ENCODE assay signal across 32 cellular contexts in the genomic region with DNA sequence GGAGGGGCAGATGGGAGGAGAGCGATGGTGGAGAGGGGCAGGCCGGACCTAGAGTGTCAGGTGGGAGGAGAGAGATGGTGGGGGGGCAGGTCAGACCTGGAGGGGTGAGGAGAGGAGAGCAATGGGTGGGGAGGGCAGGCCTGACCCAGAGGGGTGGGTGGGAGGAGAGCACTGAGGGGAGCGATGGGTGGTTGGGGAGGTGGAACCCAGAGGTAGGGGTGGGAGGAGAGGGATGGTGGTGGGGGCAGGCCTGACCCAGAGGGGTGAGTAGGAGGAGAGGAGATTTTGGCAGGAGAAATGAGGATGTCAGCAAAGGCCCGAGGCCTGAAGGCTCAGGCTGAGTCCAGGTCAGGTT.
"Had no signal": no experiment of that assay in that cellular context is flagged by ENCODE, and none has a peak within 500 bp of the region (broad histone marks: within the 10 kb centered on the region; RNA-seq: fewer than 3 reads in every experiment).

No MANE protein-coding gene starts in this region.

- H3K4me3 ChIP-seq: ascending aorta, cardiac muscle cell, Peyer's patch had no signal

- H3K9me3 Mint-ChIP-seq: activated B cell treated with CpG ODN at 0.5 μM for 24 hours; activated CD4-positive, alpha-beta T cell treated with anti-CD3 and anti-CD28 coated beads, Interleukin-2, amount 10 ng/mL, durations not matched to agents 24 days and 14 days; activated CD8-positive, alpha-beta T cell treated with anti-CD3 and anti-CD28 coated beads for 36 hours; activated naive CD4-positive, alpha-beta T cell treated with anti-CD3 and anti-CD28 coated beads for 36 hours; activated naive CD4-positive, alpha-beta T cell treated with anti-CD3 and anti-CD28 coated beads, Interleukin-2, amount 50 U/mL, for 72 hours; activated T-cell treated with anti-CD3 and anti-CD28 coated beads, Interleukin-2, amount 50 U/mL, for 24 hours had no signal

- H3K4me1 ChIP-seq: ascending aorta, Peyer's patch had no signal

- H3K27me3 ChIP-seq: ascending aorta, cardiac muscle cell, Peyer's patch had no signal

- H3K27ac Mint-ChIP-seq: activated B cell treated with CpG ODN at 0.5 μM for 24 hours; activated CD4-positive, alpha-beta T cell treated with anti-CD3 and anti-CD28 coated beads, Interleukin-2, amount 10 ng/mL, durations not matched to agents 24 days and 14 days; activated CD8-positive, alpha-beta T cell treated with anti-CD3 and anti-CD28 coated beads for 36 hours; activated naive CD4-positive, alpha-beta T cell treated with anti-CD3 and anti-CD28 coated beads for 36 hours; activated naive CD4-positive, alpha-beta T cell treated with anti-CD3 and anti-CD28 coated beads, Interleukin-2, amount 50 U/mL, for 72 hours; activated T-cell treated with anti-CD3 and anti-CD28 coated beads, Interleukin-2, amount 50 U/mL, for 24 hours had no signal

- H3K4me1 Mint-ChIP-seq: activated B cell treated with CpG ODN at 0.5 μM for 24 hours; activated CD4-positive, alpha-beta T cell treated with anti-CD3 and anti-CD28 coated beads, Interleukin-2, amount 10 ng/mL, durations not matched to agents 24 days and 14 days had no signal

- H3K36me3 Mint-ChIP-seq: activated naive CD4-positive, alpha-beta T cell treated with anti-CD3 and anti-CD28 coated beads, Interleukin-2, amount 50 U/mL, for 72 hours had no signal

- H3K4me3 Mint-ChIP-seq: activated B cell treated with CpG ODN at 0.5 μM for 24 hours; activated CD4-positive, alpha-beta T cell treated with anti-CD3 and anti-CD28 coated beads, Interleukin-2, amount 10 ng/mL, durations not matched to agents 24 days and 14 days; activated CD8-positive, alpha-beta T cell treated with anti-CD3 and anti-CD28 coated beads for 36 hours; activated naive CD4-positive, alpha-beta T cell treated with anti-CD3 and anti-CD28 coated beads for 36 hours; activated T-cell treated with anti-CD3 and anti-CD28 coated beads, Interleukin-2, amount 50 U/mL, for 24 hours had no signal

- H3K27ac ChIP-seq: ascending aorta, cardiac muscle cell, KMS-11, Peyer's patch, VCaP had no signal

- DNase-seq: activated B cell treated with CpG ODN at 0.5 μM for 24 hours; activated CD4-positive, alpha-beta T cell treated with anti-CD3 and anti-CD28 coated beads, Interleukin-2, amount 10 ng/mL, durations not matched to agents 24 days and 14 days; activated CD4-positive, alpha-beta T cell treated with anti-CD3 and anti-CD28 coated beads, Interleukin-2, amount 50 U/mL, for 4 hours; activated CD8-positive, alpha-beta T cell treated with anti-CD3 and anti-CD28 coated beads for 36 hours; activated gamma-delta T cell treated with Interleukin-2 at 50 U/mL for 16 hours; activated naive CD4-positive, alpha-beta T cell treated with anti-CD3 and anti-CD28 coated beads for 36 hours; activated T-cell treated with anti-CD3 and anti-CD28 coated beads, Interleukin-2, amount 50 U/mL, for 24 hours; amniotic stem cell; MM.1S; MV-4-11; NCI-H1092; NCI-H146; NCI-H187; NCI-H2029 treated with DMSO at 0.1 percent for 48 hours; NCI-H2107; NCI-H2171; NCI-H510A; NCI-H526; NCI-H748 treated with DMSO at 0.1 percent for 48 hours; NK-92 treated with Interleukin-12 subunit alpha and Interleukin-12 subunit beta, amount 100 ng/mL, for 24 hours; PC-3; Peyer's patch; RPMI8226; SW 1271; T-helper 1 cell; T-helper 2 cell; T-helper 9 cell had no signal

- H3K27me3 Mint-ChIP-seq: activated CD4-positive, alpha-beta T cell treated with anti-CD3 and anti-CD28 coated beads, Interleukin-2, amount 10 ng/mL, durations not matched to agents 24 days and 14 days; activated CD8-positive, alpha-beta T cell treated with anti-CD3 and anti-CD28 coated beads for 36 hours had no signal

- ATAC-seq: activated CD8-positive, alpha-beta T cell treated with anti-CD3 and anti-CD28 coated beads for 36 hours; activated naive CD4-positive, alpha-beta T cell treated with anti-CD3 and anti-CD28 coated beads, Interleukin-2, amount 50 U/mL, for 72 hours; PC-3 had no signal

- H3K9me3 ChIP-seq: ascending aorta, Peyer's patch had no signal

- H3K36me3 ChIP-seq: ascending aorta, cardiac muscle cell, Peyer's patch had no signal
